In genomic region chr2:237421542-237422047, GRCh38 we compare ENCODE assay signal across 8 cellular contexts. TPM values are rescaled to one million over a fixed set of nuclear protein-coding genes. Genes with fewer than 3 reads are reported as not detected.
DNase-seq lines count a peak whose midpoint lies in the region; ATAC-seq, FAIRE-seq and TF ChIP-seq lines count a peak whose summit lies in the region.

No MANE protein-coding gene starts in this region.

- H3K36me3 Mint-ChIP-seq in glutamatergic neuron (ENCODE audit: unreplicated experiment), result no peaks in the 10 kb centered on the region

- H3K4me3 ChIP-seq in KMS-11 (IDR thresholded peaks at IDR 0.05; ENCODE audit: insufficient read depth, low read depth, low read length), result no peak overlapping the region
- no peak overlapping the region for H3K4me3 ChIP-seq in SJCRH30
- no peak overlapping the region for H3K4me3 ChIP-seq in pancreas
- H3K4me3 ChIP-seq in testis, result peak overlapping the region in 1 of 2 donors; percentile 26

- no peaks in the 10 kb centered on the region for H4K20me1 ChIP-seq in KMS-11 (ENCODE audit: insufficient read depth)

- WGBS in pancreas, 2 donors, result 8 to 11% methylated on average over 20 of the region's 20 CpGs
- 3 to 7% methylated on average over 18 to 20 of the region's 20 CpGs for WGBS in testis, 2 donors

- H3K4me1 Mint-ChIP-seq in glutamatergic neuron (ENCODE audit: low read depth, unreplicated experiment), result no peaks in the 10 kb centered on the region

- H3K9me3 Mint-ChIP-seq in glutamatergic neuron (ENCODE audit: unreplicated experiment), result no peaks in the 10 kb centered on the region

- H3K9me3 ChIP-seq in SJCRH30 (replicated peaks), result no peaks in the 10 kb centered on the region
- H3K9me3 ChIP-seq in pancreas, result no peaks in the 10 kb centered on the region
- no peaks in the 10 kb centered on the region for H3K9me3 ChIP-seq in testis

- no peaks in the 10 kb centered on the region for H3K27me3 ChIP-seq in KMS-11 (ENCODE audit: insufficient read depth, low read depth)
- no peaks in the 10 kb centered on the region; the same call in none of the 2 replicates for H3K27me3 ChIP-seq in SJCRH30
- peaks cover 0 to 6% (median 0%) of the 10 kb centered on the region in 4 donors for H3K27me3 ChIP-seq in pancreas
- no peaks in the 10 kb centered on the region for H3K27me3 ChIP-seq in testis

- TF ChIP-seq POLR2A in testis (IDR thresholded peaks at IDR 0.05), result no peak

- H2AFZ ChIP-seq in KMS-11 (ENCODE audit: low read depth), result peak overlapping the region; percentile 80; the same call in 1 of the 2 replicates

- no peak overlapping the region for H3K4me3 Mint-ChIP-seq in glutamatergic neuron (ENCODE audit: unreplicated experiment)

- TF ChIP-seq CTCF in KMS-11 (conservative IDR thresholded peaks at IDR 0.05; ENCODE audit: low read depth, low read length) (peak; percentile 76), glutamatergic neuron (IDR thresholded peaks at IDR 0.05; ENCODE audit: partially characterized antibody, unreplicated experiment) (peak; percentile 64), pancreas (IDR thresholded peaks at IDR 0.05) (peak; percentile 50 to 75 (median 64)), testis (IDR thresholded peaks at IDR 0.05) (peak; percentile 48 to 70 (median 63))

- H3K36me3 ChIP-seq in KMS-11 (ENCODE audit: insufficient read depth) (no peaks in the 10 kb centered on the region), SJCRH30 (no peaks in the 10 kb centered on the region), pancreas (no peaks in the 10 kb centered on the region), testis (ENCODE audit: low read depth, missing control alignments) (no peaks in the 10 kb centered on the region)

- H3K9ac ChIP-seq in KMS-11, result no peak overlapping the region; the same call in 1 of the 2 replicates

- no peak overlapping the region for H3K27ac Mint-ChIP-seq in glutamatergic neuron (ENCODE audit: unreplicated experiment)

- H3K79me2 ChIP-seq in KMS-11 (ENCODE audit: insufficient read depth, low read depth), result no peaks in the 10 kb centered on the region

- H3K4me2 ChIP-seq in KMS-11, result peak overlapping the region; percentile 53

- ATAC-seq in pancreas (peak; percentile 75 to 96 (median 91)), HG02571 (IDR thresholded peaks at IDR 0.05; ENCODE audit: unreplicated experiment) (no peak)

- no peak for FAIRE-seq in pancreas (lab: Jason Lieb, UNC)

- DNase-seq in DMS53 (lab: John Stamatoyannopoulos, UW), result peak; percentile 96
- peak; percentile 58 to 80 for DNase-seq in SJCRH30
- DNase-seq in activated gamma-delta T cell treated with anti-CD3 and anti-CD28 coated beads, Interleukin-2, amount 50 U/mL, for 16 hours (ENCODE audit: low read depth), result peak; percentile 71
- DNase-seq in glutamatergic neuron, result peak; percentile 79
- peak; percentile 35 to 85 (median 70) for DNase-seq in pancreas
- peak; percentile 79 for DNase-seq in testis

- H3K4me1 ChIP-seq in KMS-11 (ENCODE audit: low read depth, poor library complexity, severe bottlenecking) (peaks cover 3% of the 10 kb centered on the region), SJCRH30 (no peaks in the 10 kb centered on the region), pancreas (peaks cover 0 to 4% (median 2%) of the 10 kb centered on the region in 3 donors), testis (peaks cover 11% of the 10 kb centered on the region)

- H3K27me3 Mint-ChIP-seq in glutamatergic neuron (ENCODE audit: unreplicated experiment), result peaks cover 3% of the 10 kb centered on the region

- H3K27ac ChIP-seq in KMS-11 (no peak overlapping the region), SJCRH30 (no peak overlapping the region), pancreas (no peak overlapping the region), testis (no peak overlapping the region)

- intact Hi-C loops in pancreas (cut with DNase I), result loop anchor here in 1 of 3 donors (5.0 kb wide), 1 partner anchor 151 kb away; no protein-coding TSS in a partner anchor
- intact Hi-C loops in testis (cut with DNase I; ENCODE audit: low total_unique reads), result loop anchor here (5.0 kb wide), 1 partner anchor 51 kb away; no protein-coding TSS in a partner anchor

RNA-seq across cellular contexts. Expression of gene COL6A3, which starts 7.6 kb away (rescaled TPM):
- total RNA-seq in SJCRH30 (2014; rRNA removed; shearing (Covaris generic)), result 0.04 TPM in 1 of 2 replicates, not detected in the other
- total RNA-seq in glutamatergic neuron (ENCODE audit: unreplicated experiment) (0.07 TPM), pancreas (100 to 1,000 TPM in 1 of 6 donors, 10 to 100 TPM in 3, 1 to 10 TPM in 2; 9.7 to 249 (median 53.5) TPM), testis (10 to 100 TPM; 35.1 to 74.1 TPM)
- polyA plus RNA-seq in pancreas (1 to 10 TPM; 5.0 to 9.0 TPM), testis (ENCODE audit: insufficient read depth, low read depth, low replicate concordance) (93.1 TPM)
